In genomic region chr5:3249401-3249800, GRCh38 we compare ENCODE assay signal across 26 cellular contexts.
"Had no signal": no experiment of that assay in that cellular context is flagged by ENCODE, and none has a peak within 500 bp of the region (broad histone marks: within the 10 kb centered on the region; RNA-seq: fewer than 3 reads in every experiment).

No MANE protein-coding gene starts in this region.

- H3K36me3 ChIP-seq: MG63, SJSA1 had no signal

- H3K27ac ChIP-seq: HL-60, SJSA1, SK-N-MC had no signal

- H3K4me3 ChIP-seq: MG63, SJSA1, SK-N-MC had no signal

- H3K4me1 ChIP-seq: SJSA1 had no signal

- DNase-seq: Karpas-422; KG1; MG63; NCI-H1092; NCI-H1105 treated with DMSO at 0.1 percent for 48 hours; NCI-H1417 treated with DMSO at 0.1 percent for 48 hours; NCI-H146; NCI-H1694 treated with DMSO at 0.1 percent for 48 hours; NCI-H1930; NCI-H2081; NCI-H2171; NCI-H226; NCI-H446; NCI-H510A; NCI-H524 treated with DMSO at 0.1 percent for 48 hours; NCI-H69; NCI-H774; NK-92 treated with Interleukin-12 subunit alpha and Interleukin-12 subunit beta, amount 100 ng/mL, for 24 hours; Right ventricle myocardium superior; RPMI8226; SIG-M5 had no signal

- H3K27me3 ChIP-seq: SJSA1 had no signal

- FAIRE-seq: HTR-8/SVneo, RCC 7860 had no signal

- H3K9me3 ChIP-seq: MG63 had no signal
